Comparison of ENCODE assay signal across 23 cellular contexts in the genomic region with DNA sequence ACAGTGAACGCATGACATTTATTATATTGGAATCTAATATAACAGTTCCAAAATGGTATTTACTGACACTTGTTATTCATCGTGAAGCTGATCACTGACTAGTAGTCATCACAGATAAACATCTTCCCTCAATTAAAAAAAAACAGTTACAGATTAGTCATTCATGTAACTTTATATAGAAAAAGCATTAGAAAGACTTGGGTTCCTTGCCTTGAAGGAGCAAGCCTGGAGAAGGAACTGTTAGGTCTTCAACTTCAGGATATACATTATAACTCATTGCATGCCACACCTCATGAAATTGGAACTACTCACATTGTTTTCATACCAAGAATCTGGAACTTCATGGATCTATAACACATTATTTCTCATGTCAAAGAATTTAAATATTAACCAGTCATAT.
"Had no signal": no experiment of that assay in that cellular context is flagged by ENCODE, and none has a peak within 500 bp of the region (broad histone marks: within the 10 kb centered on the region; RNA-seq: fewer than 3 reads in every experiment).

No MANE protein-coding gene starts in this region.

- ATAC-seq: left colon; left ventricle myocardium superior; naive thymus-derived CD4-positive, alpha-beta T cell; right lobe of liver; stimulated activated effector memory CD8-positive, alpha-beta T cell treated with anti-CD3 and anti-CD28 coated beads, Interleukin-12 subunit alpha, Interleukin-12 subunit beta, amount 100 ng/mL, for 72 hours; stimulated activated naive CD8-positive, alpha-beta T cell treated with anti-CD3 and anti-CD28 coated beads, Interleukin-15, Interleukin-2, amounts not matched to agents 100 U/mL and 50 U/mL, for 24 hours had no signal

- H3K27ac Mint-ChIP-seq: endodermal cell; immature natural killer cell; naive thymus-derived CD4-positive, alpha-beta T cell; nephron progenitor cell; stimulated activated effector memory CD8-positive, alpha-beta T cell treated with anti-CD3 and anti-CD28 coated beads, Interleukin-12 subunit alpha, Interleukin-12 subunit beta, amount 100 ng/mL, for 72 hours; type B pancreatic cell had no signal

- H3K27ac ChIP-seq: coronary artery, esophagus muscularis mucosa, parathyroid adenoma, prostate gland, right lobe of liver, suprapubic skin, thyroid gland had no signal

- H3K36me3 ChIP-seq: esophagus muscularis mucosa, prostate gland, right lobe of liver, suprapubic skin, thyroid gland had no signal

- FAIRE-seq: urothelium cell line had no signal

- H3K4me1 Mint-ChIP-seq: immature natural killer cell; naive thymus-derived CD4-positive, alpha-beta T cell; nephron progenitor cell; stimulated activated effector memory CD8-positive, alpha-beta T cell treated with anti-CD3 and anti-CD28 coated beads, Interleukin-12 subunit alpha, Interleukin-12 subunit beta, amount 100 ng/mL, for 72 hours had no signal

- H3K27me3 ChIP-seq: esophagus muscularis mucosa, right lobe of liver, suprapubic skin, thyroid gland had no signal

- H3K9me3 ChIP-seq: esophagus muscularis mucosa, prostate gland, right lobe of liver, suprapubic skin, thyroid gland had no signal

- H3K27me3 Mint-ChIP-seq: type B pancreatic cell had no signal

- H3K4me3 Mint-ChIP-seq: endodermal cell; immature natural killer cell; naive thymus-derived CD4-positive, alpha-beta T cell; nephron progenitor cell; stimulated activated effector memory CD8-positive, alpha-beta T cell treated with anti-CD3 and anti-CD28 coated beads, Interleukin-12 subunit alpha, Interleukin-12 subunit beta, amount 100 ng/mL, for 72 hours; type B pancreatic cell had no signal

- H3K4me3 ChIP-seq: coronary artery, esophagus muscularis mucosa, lung, prostate gland, right lobe of liver, suprapubic skin, thyroid gland had no signal

- H3K9me3 Mint-ChIP-seq: endodermal cell, nephron progenitor cell had no signal

- H3K4me1 ChIP-seq: esophagus muscularis mucosa, prostate gland, right lobe of liver, suprapubic skin, thyroid gland had no signal

- DNase-seq: effector CD4-positive, alpha-beta T cell; endodermal cell; foreskin fibroblast; immature natural killer cell; left colon; left ventricle myocardium superior; mesendoderm; naive thymus-derived CD4-positive, alpha-beta T cell; nephron progenitor cell; right lobe of liver; stimulated activated CD4-positive, alpha-beta T cell treated with anti-CD3 and anti-CD28 coated beads, Interleukin-4, amount 100 ng/mL, for 1 hour; stimulated activated CD8-positive, alpha-beta memory T cell treated with anti-CD3 and anti-CD28 coated beads, Interleukin-4, amount 100 ng/mL, for 48 hours; stimulated activated naive CD8-positive, alpha-beta T cell treated with anti-CD3 and anti-CD28 coated beads, Interleukin-15, Interleukin-2, amounts not matched to agents 100 U/mL and 50 U/mL, for 24 hours; thyroid gland had no signal

- H3K36me3 Mint-ChIP-seq: immature natural killer cell; naive thymus-derived CD4-positive, alpha-beta T cell; stimulated activated effector memory CD8-positive, alpha-beta T cell treated with anti-CD3 and anti-CD28 coated beads, Interleukin-12 subunit alpha, Interleukin-12 subunit beta, amount 100 ng/mL, for 72 hours; type B pancreatic cell had no signal
